ENCODE assay signal across 30 cellular contexts in the genomic region with DNA sequence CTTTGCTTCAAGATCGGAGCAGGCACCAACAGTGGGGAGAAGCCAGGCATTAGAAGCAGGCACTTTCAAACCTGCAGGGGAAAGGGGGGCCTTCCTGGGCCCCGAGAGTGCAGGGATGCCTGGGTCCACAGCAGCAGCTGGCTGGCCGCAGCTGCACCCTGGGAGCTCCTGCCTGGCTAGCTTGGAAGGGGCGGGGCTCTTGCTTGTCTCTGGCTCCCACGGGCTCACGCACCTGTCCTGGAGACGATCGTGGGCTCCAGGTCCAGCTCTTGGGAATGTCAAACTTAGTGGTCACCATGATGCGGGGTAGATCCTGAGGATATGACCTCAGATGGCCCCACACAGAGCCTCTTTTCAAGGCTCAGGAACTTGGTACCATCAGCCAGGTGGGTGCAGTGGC.
"Had no signal": no experiment of that assay in that cellular context is flagged by ENCODE, and none has a peak within 500 bp of the region (broad histone marks: within the 10 kb centered on the region; RNA-seq: fewer than 3 reads in every experiment).

No MANE protein-coding gene starts in this region.

- H3K36me3 ChIP-seq: adrenal gland, ascending aorta, breast epithelium, cardiac muscle cell had no signal

- H3K4me1 Mint-ChIP-seq: activated CD4-positive, alpha-beta T cell treated with anti-CD3 and anti-CD28 coated beads for 36 hours; activated CD4-positive, alpha-beta T cell treated with anti-CD3 and anti-CD28 coated beads, Interleukin-2, amount 10 ng/mL, durations not matched to agents 24 days and 14 days; activated CD8-positive, alpha-beta memory T cell treated with anti-CD3 and anti-CD28 coated beads, Interleukin-2, amount 10 ng/mL, durations not matched to agents 7 days and 5 days; brain; central memory CD8-positive, alpha-beta T cell; endodermal cell had no signal

- H3K36me3 Mint-ChIP-seq: activated CD4-positive, alpha-beta memory T cell treated with anti-CD3 and anti-CD28 coated beads for 36 hours; activated CD8-positive, alpha-beta memory T cell treated with anti-CD3 and anti-CD28 coated beads, Interleukin-2, amount 10 ng/mL, durations not matched to agents 7 days and 5 days; activated naive CD8-positive, alpha-beta T cell; brain had no signal

- H3K27me3 Mint-ChIP-seq: activated CD4-positive, alpha-beta memory T cell treated with anti-CD3 and anti-CD28 coated beads for 36 hours; activated CD4-positive, alpha-beta T cell treated with anti-CD3 and anti-CD28 coated beads for 36 hours; activated CD4-positive, alpha-beta T cell treated with anti-CD3 and anti-CD28 coated beads, Interleukin-2, amount 10 ng/mL, durations not matched to agents 24 days and 14 days; activated CD8-positive, alpha-beta memory T cell treated with anti-CD3 and anti-CD28 coated beads, Interleukin-2, amount 10 ng/mL, durations not matched to agents 7 days and 5 days; activated naive CD8-positive, alpha-beta T cell; activated T-cell treated with anti-CD3 and anti-CD28 coated beads, Interleukin-2, amount 50 U/mL, for 24 hours; brain; central memory CD8-positive, alpha-beta T cell; dendritic cell treated with granulocyte-macrophage colony-stimulating factor and Interleukin-4, amounts not matched to agents 40 ng/mL and 50 ng/mL, for 4 days had no signal

- H3K27ac ChIP-seq: adrenal gland, ascending aorta, breast epithelium, cardiac muscle cell, coronary artery, dorsolateral prefrontal cortex had no signal

- H3K27ac Mint-ChIP-seq: activated CD4-positive, alpha-beta memory T cell treated with anti-CD3 and anti-CD28 coated beads for 36 hours; activated CD4-positive, alpha-beta T cell treated with anti-CD3 and anti-CD28 coated beads for 36 hours; activated CD4-positive, alpha-beta T cell treated with anti-CD3 and anti-CD28 coated beads, Interleukin-2, amount 10 ng/mL, durations not matched to agents 24 days and 14 days; activated CD8-positive, alpha-beta memory T cell treated with anti-CD3 and anti-CD28 coated beads, Interleukin-2, amount 10 ng/mL, durations not matched to agents 7 days and 5 days; activated CD8-positive, alpha-beta T cell treated with anti-CD3 and anti-CD28 coated beads, Interleukin-2, amount 10 ng/mL, durations not matched to agents 7 days and 5 days; activated naive CD8-positive, alpha-beta T cell; activated T-cell treated with anti-CD3 and anti-CD28 coated beads, Interleukin-2, amount 50 U/mL, for 24 hours; activated T-cell treated with anti-CD3 and anti-CD28 coated beads, Interleukin-2, amount 50 U/mL, for 72 hours; brain; dendritic cell treated with granulocyte-macrophage colony-stimulating factor and Interleukin-4, amounts not matched to agents 40 ng/mL and 50 ng/mL, for 4 days; endodermal cell had no signal

- H3K4me3 ChIP-seq: adrenal gland, ascending aorta, breast epithelium, cardiac muscle cell, coronary artery, dorsolateral prefrontal cortex had no signal

- H3K4me3 Mint-ChIP-seq: activated CD4-positive, alpha-beta memory T cell treated with anti-CD3 and anti-CD28 coated beads for 36 hours; activated CD4-positive, alpha-beta T cell treated with anti-CD3 and anti-CD28 coated beads for 36 hours; activated CD4-positive, alpha-beta T cell treated with anti-CD3 and anti-CD28 coated beads, Interleukin-2, amount 10 ng/mL, durations not matched to agents 24 days and 14 days; activated CD8-positive, alpha-beta memory T cell treated with anti-CD3 and anti-CD28 coated beads, Interleukin-2, amount 10 ng/mL, durations not matched to agents 7 days and 5 days; activated CD8-positive, alpha-beta T cell treated with anti-CD3 and anti-CD28 coated beads, Interleukin-2, amount 10 ng/mL, durations not matched to agents 7 days and 5 days; activated naive CD8-positive, alpha-beta T cell; activated T-cell treated with anti-CD3 and anti-CD28 coated beads, Interleukin-2, amount 50 U/mL, for 24 hours; activated T-cell treated with anti-CD3 and anti-CD28 coated beads, Interleukin-2, amount 50 U/mL, for 72 hours; brain; central memory CD8-positive, alpha-beta T cell; dendritic cell treated with granulocyte-macrophage colony-stimulating factor and Interleukin-4, amounts not matched to agents 40 ng/mL and 50 ng/mL, for 4 days; endodermal cell had no signal

- H3K4me1 ChIP-seq: adrenal gland, ascending aorta, breast epithelium had no signal

- DNase-seq: activated CD4-positive, alpha-beta memory T cell treated with anti-CD3 and anti-CD28 coated beads for 36 hours; activated CD4-positive, alpha-beta T cell treated with anti-CD3 and anti-CD28 coated beads for 36 hours; activated CD4-positive, alpha-beta T cell treated with anti-CD3 and anti-CD28 coated beads, Interleukin-2, amount 10 ng/mL, durations not matched to agents 24 days and 14 days; activated CD4-positive, CD25-positive, alpha-beta regulatory T cell; activated CD4-positive, CD25-positive, alpha-beta regulatory T cell treated with anti-CD3 and anti-CD28 coated beads, Interleukin-2, amount 50 U/mL, for 72 hours; activated CD8-positive, alpha-beta memory T cell treated with anti-CD3 and anti-CD28 coated beads, Interleukin-2, amount 10 ng/mL, durations not matched to agents 7 days and 5 days; activated CD8-positive, alpha-beta memory T cell treated with anti-CD3 and anti-CD28 coated beads, Interleukin-2, amount 50 U/mL, for 4 hours; activated CD8-positive, alpha-beta T cell treated with anti-CD3 and anti-CD28 coated beads, Interleukin-2, amount 10 ng/mL, durations not matched to agents 7 days and 5 days; activated effector memory CD4-positive, alpha-beta T cell treated with Interleukin-2 at 50 U/mL for 16 hours; activated gamma-delta T cell treated with Interleukin-2 at 50 U/mL for 16 hours; activated naive CD4-positive, alpha-beta T cell treated with anti-CD3 and anti-CD28 coated beads, Interleukin-2, amount 50 U/mL, for 16 hours; activated naive CD4-positive, alpha-beta T cell treated with Interleukin-2 at 50 U/mL for 16 hours; activated T-cell treated with anti-CD3 and anti-CD28 coated beads, Interleukin-2, amount 50 U/mL, for 24 hours; activated T-cell treated with anti-CD3 and anti-CD28 coated beads, Interleukin-2, amount 50 U/mL, for 72 hours; adrenal gland; amygdala; dorsolateral prefrontal cortex; effector memory CD4-positive, alpha-beta T cell; endodermal cell; foreskin fibroblast; T-helper 2 cell had no signal

- ATAC-seq: activated CD4-positive, alpha-beta T cell treated with anti-CD3 and anti-CD28 coated beads for 36 hours; activated CD8-positive, alpha-beta memory T cell treated with anti-CD3 and anti-CD28 coated beads, Interleukin-2, amount 10 ng/mL, durations not matched to agents 7 days and 5 days; activated CD8-positive, alpha-beta T cell treated with anti-CD3 and anti-CD28 coated beads, Interleukin-2, amount 10 ng/mL, durations not matched to agents 7 days and 5 days; activated T-cell treated with anti-CD3 and anti-CD28 coated beads, Interleukin-2, amount 50 U/mL, for 72 hours; esophagus mucosa had no signal

- H3K9me3 ChIP-seq: adrenal gland, ascending aorta, breast epithelium had no signal

- H3K27me3 ChIP-seq: adrenal gland, ascending aorta, breast epithelium, cardiac muscle cell, dorsolateral prefrontal cortex had no signal

- H3K9me3 Mint-ChIP-seq: brain, endodermal cell had no signal
